ENCODE assay signal across 19 cellular contexts in genomic region chr7:134787064-134787463, GRCh38. TPM values are rescaled to one million over a fixed set of nuclear protein-coding genes. Genes with fewer than 3 reads are reported as not detected.
DNase-seq lines count a peak whose midpoint lies in the region; ATAC-seq and TF ChIP-seq lines count a peak whose summit lies in the region.
"Had no signal": no experiment of that assay in that cellular context is flagged by ENCODE, and none has a peak within 500 bp of the region (broad histone marks: within the 10 kb centered on the region; RNA-seq: fewer than 3 reads in every experiment).

No MANE protein-coding gene starts in this region.

- H3K4me1 ChIP-seq in GM23338 (ENCODE audit: insufficient read depth) (peaks cover 29% of the 10 kb centered on the region; the same call in 1 of the 2 replicates), mesendoderm (ENCODE audit: control insufficient read depth, low read depth, low read length) (peaks cover 7% of the 10 kb centered on the region), stomach (peaks cover 0 to 67% (median 22%) of the 10 kb centered on the region in 4 donors)

- no peak overlapping the region for H3K56ac ChIP-seq in mesendoderm (ENCODE audit: low read length)

- H4K5ac ChIP-seq in mesendoderm (ENCODE audit: low read length), result no peak overlapping the region

- H3K9me3 ChIP-seq in stomach, result no peaks in the 10 kb centered on the region

- H3K36me3 Mint-ChIP-seq in GM23338 (ENCODE audit: low read depth), result peaks cover 14% of the 10 kb centered on the region
- H3K36me3 Mint-ChIP-seq: IgD-negative memory B cell, immature natural killer cell had no signal

- H3K9me2 ChIP-seq in GM23338 (ENCODE audit: insufficient read depth), result 0 out of 2 replicates have a peak, but pooled peaks cover 4% of the 10 kb centered on the region

- H3K27ac ChIP-seq in GM23338 (ENCODE audit: low read depth), result 0 out of 2 replicates have a peak overlapping the region, but pooled peaks have one; percentile 6
- H3K27ac ChIP-seq in mesendoderm (ENCODE audit: low read depth, low read length), result no peak overlapping the region
- H3K27ac ChIP-seq in stomach, result peak overlapping the region in 4 of 5 donors; percentile 43 to 91 (median 60)
- H3K27ac ChIP-seq: neural progenitor cell had no signal

- H3K27ac Mint-ChIP-seq in GM23338, result no peak overlapping the region
- H3K27ac Mint-ChIP-seq: activated naive CD8-positive, alpha-beta T cell treated with anti-CD3 and anti-CD28 coated beads, Interleukin-2, amount 50 U/mL, for 24 hours; IgD-negative memory B cell; immature natural killer cell; neural progenitor cell; WTC11 had no signal

- H3K9ac ChIP-seq in mesendoderm (ENCODE audit: low read length), result no peak overlapping the region
- H3K9ac ChIP-seq: neural progenitor cell had no signal

- H3K79me2 ChIP-seq in GM23338 (replicated peaks; ENCODE audit: insufficient read depth) (peaks cover 100% of the 10 kb centered on the region), mesendoderm (ENCODE audit: control insufficient read depth, insufficient read depth, low read length) (peaks cover 78% of the 10 kb centered on the region)

- no peak overlapping the region for H4K8ac ChIP-seq in mesendoderm (ENCODE audit: low read depth, low read length)

- peak overlapping the region; percentile 45 for H3K18ac ChIP-seq in mesendoderm (ENCODE audit: low read length)

- no peaks in the 10 kb centered on the region for H3K36me3 ChIP-seq in GM23338 (ENCODE audit: insufficient read depth)
- no peaks in the 10 kb centered on the region for H3K36me3 ChIP-seq in mesendoderm (ENCODE audit: control insufficient read depth, insufficient read depth, low read length)
- peaks cover 0 to 8% (median 0%) of the 10 kb centered on the region in 4 donors for H3K36me3 ChIP-seq in stomach
- H3K36me3 ChIP-seq: neural progenitor cell had no signal

- no peaks in the 10 kb centered on the region for H3F3A ChIP-seq in GM23338 (replicated peaks; ENCODE audit: low read depth)

- intact Hi-C loops in stomach (cut with DNase I; ENCODE audit: low total_unique reads), result no loop called here

- no peak overlapping the region for H2BK15ac ChIP-seq in mesendoderm (replicated peaks; ENCODE audit: low read depth)

- TF ChIP-seq CTCF in GM23338 (conservative IDR thresholded peaks at IDR 0.05; ENCODE audit: low read depth in 2 of 2) (no peak), cardiac fibroblast (IDR thresholded peaks at IDR 0.05; ENCODE audit: low read depth, low read length) (no peak), stomach (IDR thresholded peaks at IDR 0.05) (no peak)

- H3K27me3 ChIP-seq in GM23338 (ENCODE audit: insufficient read depth) (no peaks in the 10 kb centered on the region), mesendoderm (ENCODE audit: insufficient read depth, low read length, poor library complexity) (no peaks in the 10 kb centered on the region), stomach (no peaks in the 10 kb centered on the region)
- H3K27me3 ChIP-seq: neural progenitor cell had no signal

- no peak overlapping the region for H2AK5ac ChIP-seq in mesendoderm (ENCODE audit: low read length)

- DNase-seq in GM23338 (ENCODE audit: low spot score), result no peak
- DNase-seq in cardiac fibroblast (ENCODE audit: low read depth in 2 of 2), result peak; percentile 58 to 75
- DNase-seq in mesendoderm, result no peak
- no peak for DNase-seq in stomach
- no peak for DNase-seq in activated gamma-delta T cell treated with Interleukin-2 at 50 U/mL for 16 hours
- DNase-seq: activated naive CD8-positive, alpha-beta T cell treated with anti-CD3 and anti-CD28 coated beads, Interleukin-2, amount 50 U/mL, for 24 hours; AML-193; GDM1; immature natural killer cell; NCI-H187 treated with DMSO at 0.1 percent for 48 hours; NCI-H510A; stimulated activated CD4-positive, alpha-beta T cell treated with anti-CD3 and anti-CD28 coated beads, Interleukin-2, amount 100 ng/mL, for 48 hours; T-helper 2 cell had no signal

- no peak overlapping the region for H2BK120ac ChIP-seq in mesendoderm (ENCODE audit: low read depth, low read length)

- no peak overlapping the region for H3K23ac ChIP-seq in mesendoderm (ENCODE audit: low read length)

- peaks cover 4% of the 10 kb centered on the region for H3K79me1 ChIP-seq in mesendoderm (ENCODE audit: low read length)

- H2BK5ac ChIP-seq in mesendoderm (ENCODE audit: low read length), result no peak overlapping the region

- no peak overlapping the region for H2AFZ ChIP-seq in GM23338
- H2AFZ ChIP-seq: neural progenitor cell had no signal

- no peak for TF ChIP-seq EP300 in stomach (IDR thresholded peaks at IDR 0.05)

- TF ChIP-seq POLR2A in stomach (IDR thresholded peaks at IDR 0.05), result no peak

- H3K4me3 Mint-ChIP-seq in GM23338, result no peak overlapping the region
- H3K4me3 Mint-ChIP-seq: activated naive CD8-positive, alpha-beta T cell treated with anti-CD3 and anti-CD28 coated beads, Interleukin-2, amount 50 U/mL, for 24 hours; IgD-negative memory B cell; immature natural killer cell; neural progenitor cell; WTC11 had no signal

- H3K4me3 ChIP-seq in GM23338 (no peak overlapping the region), cardiac fibroblast (replicated peaks in 1 of 2; ENCODE audit: low read depth in 2 of 2, low read length in 2 of 2) (no peak overlapping the region), mesendoderm (ENCODE audit: low read length) (no peak overlapping the region), stomach (no peak overlapping the region)
- H3K4me3 ChIP-seq: neural progenitor cell had no signal

- H3K4me1 Mint-ChIP-seq in GM23338, result peaks cover 27% of the 10 kb centered on the region
- H3K4me1 Mint-ChIP-seq: immature natural killer cell had no signal

- H3K9me3 Mint-ChIP-seq in GM23338, result no peaks in the 10 kb centered on the region
- H3K9me3 Mint-ChIP-seq: neural progenitor cell had no signal

- no peak for ATAC-seq in GM23338
- no peak for ATAC-seq in HG03045 (IDR thresholded peaks at IDR 0.05; ENCODE audit: unreplicated experiment)
- ATAC-seq in HG03175 (IDR thresholded peaks at IDR 0.05; ENCODE audit: unreplicated experiment), result no peak
- no peak for ATAC-seq in GM19328 (IDR thresholded peaks at IDR 0.05; ENCODE audit: unreplicated experiment)
- ATAC-seq: activated naive CD8-positive, alpha-beta T cell treated with anti-CD3 and anti-CD28 coated beads, Interleukin-2, amount 50 U/mL, for 24 hours; WTC11 had no signal

- no CpG with 5 or more reads among the region's 2 CpGs for WGBS in mesendoderm (ENCODE audit: extremely low coverage, insufficient coverage, low lambda C conversion rate)
- WGBS in stomach, 5 donors, result 52 to 63% (median 55%) methylated on average over 2 of the region's 2 CpGs

- H3K27me3 Mint-ChIP-seq in GM23338 (ENCODE audit: insufficient read depth, low read depth, poor library complexity), result peaks cover 4% of the 10 kb centered on the region
- H3K27me3 Mint-ChIP-seq: activated naive CD8-positive, alpha-beta T cell treated with anti-CD3 and anti-CD28 coated beads, Interleukin-2, amount 50 U/mL, for 24 hours had no signal

- H4K20me1 ChIP-seq in GM23338 (replicated peaks; ENCODE audit: insufficient read depth), result no peaks in the 10 kb centered on the region

- no peak overlapping the region for H3K4ac ChIP-seq in mesendoderm (ENCODE audit: low read depth, low read length)

- H3K4me2 ChIP-seq in GM23338 (peak overlapping the region; percentile 19; the same call in 1 of the 2 replicates), mesendoderm (ENCODE audit: low read length) (no peak overlapping the region)
- H3K4me2 ChIP-seq: neural progenitor cell had no signal

TF ChIP-seq in GM23338, 12 proteins besides CTCF, POLR2A, EP300 and RAD21:
- TF ChIP-seq STAT1 (IDR thresholded peaks at IDR 0.05; ENCODE audit: unreplicated experiment) (no peak), REST (IDR thresholded peaks at IDR 0.05; ENCODE audit: unreplicated experiment) (no peak)

RNA-seq across cellular contexts. Expression of gene CALD1, which starts 7.6 kb away (rescaled TPM):
- total RNA-seq in GM23338 (2014; rRNA removed; shearing (Covaris generic)), result 132 and 133 TPM in 2 replicates
- polyA plus RNA-seq in GM23338 (2016; fragmentation: Nextera tagmentation; extraction: Ambion mirVana) (762 and 842 TPM in 2 replicates), stomach (100 to 1,000 TPM; 146 to 179 (median 172) TPM)
- polyA plus RNA-seq in mesendoderm (2013, experiment 1 of 2), result 379 TPM
- 417 TPM for polyA plus RNA-seq in mesendoderm (2013, experiment 2 of 2)
- 1,000 to 10,000 TPM in 1 of 5 donors, 100 to 1,000 TPM in 4; 300 to 1,007 (median 620) TPM for total RNA-seq in stomach

Comparison
In these comparisons a context has a peak if more than half of its experiments do, and no peak if none do; other contexts are left out.
1. DNase-seq: peak in cardiac fibroblast (2 of 2); none in GM23338 (single experiment), mesendoderm (single experiment), stomach (single experiment) and activated gamma-delta T cell treated with Interleukin-2 at 50 U/mL for 16 hours (single experiment).